Comparison of ENCODE assay signal across 8 cellular contexts in the genomic region with DNA sequence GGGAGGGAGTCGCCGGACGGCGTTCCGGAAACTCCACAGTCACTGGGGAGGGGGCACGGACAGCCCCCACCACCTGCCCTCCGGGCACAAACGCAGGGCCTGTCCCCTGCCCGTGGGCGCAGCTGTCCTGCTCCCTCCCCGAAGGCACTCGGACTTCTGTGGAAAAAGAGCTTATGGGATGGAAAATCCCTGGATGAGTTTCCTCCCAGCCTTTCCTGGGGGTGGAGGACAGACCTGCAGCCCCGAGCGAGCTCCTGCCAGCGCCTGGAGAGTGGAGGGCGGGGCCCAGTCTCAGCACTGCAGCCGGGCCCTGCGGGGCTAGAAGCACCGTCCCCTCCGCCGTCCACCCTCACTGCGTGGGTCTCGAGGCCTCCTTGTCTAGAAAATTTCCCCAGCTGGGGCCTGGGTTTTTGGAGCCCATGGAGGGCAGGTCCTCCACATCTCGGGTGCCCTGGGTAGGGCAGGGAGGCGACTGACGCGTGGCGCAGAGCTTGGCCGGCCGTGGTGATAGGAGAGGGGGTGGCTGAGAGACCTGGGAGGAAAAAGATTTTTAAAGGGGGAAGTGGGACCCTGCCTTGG. TPM values are rescaled to one million over a fixed set of nuclear protein-coding genes. Genes with fewer than 3 reads are reported as not detected.
DNase-seq lines count a peak whose midpoint lies in the region; ATAC-seq and TF ChIP-seq lines count a peak whose summit lies in the region.

No MANE protein-coding gene starts in this region.

- H3K27ac Mint-ChIP-seq in activated T-helper 1 cell treated with anti-CD3 and anti-CD28 coated beads, Interleukin-12 subunit alpha, Interleukin-12 subunit beta, Interleukin-2, Interleukin-4 antibody, amounts not matched to agents 30 ng/mL and 10 ng/mL and 1 ng/mL, durations not matched to agents 14 hours and 24 hours and 36 hours: no peak overlapping the region

- peak; percentile 21 for DNase-seq in EL
- DNase-seq in activated T-helper 1 cell treated with anti-CD3 and anti-CD28 coated beads, Interleukin-12 subunit alpha, Interleukin-12 subunit beta, Interleukin-2, Interleukin-4 antibody, amounts not matched to agents 30 ng/mL and 10 ng/mL and 1 ng/mL, durations not matched to agents 14 hours and 24 hours and 36 hours (ENCODE audit: low spot score): no peak
- DNase-seq in iPS DF 6.9 (ENCODE audit: low read depth, low spot score): no peak
- peak; percentile 95 for DNase-seq in sigmoid colon
- DNase-seq in HCEC 1CT: no peak
- DNase-seq in activated CD4-positive, CD25-positive, alpha-beta regulatory T cell treated with anti-CD3 and anti-CD28 coated beads, Interleukin-2, amount 50 U/mL, for 72 hours: no peak

- H3K9me3 ChIP-seq in iPS DF 6.9 (ENCODE audit: control insufficient read depth, insufficient read depth, low read length): no peaks in the 10 kb centered on the region
- H3K9me3 ChIP-seq in sigmoid colon: no peaks in the 10 kb centered on the region

- WGBS in iPS DF 6.9 (ENCODE audit: insufficient coverage, insufficient read length): no CpG with 5 or more reads among the region's 30 CpGs
- 7 to 16% methylated on average over 30 of the region's 30 CpGs for WGBS in sigmoid colon, 2 donors

- H3K4me3 Mint-ChIP-seq in activated T-helper 1 cell treated with anti-CD3 and anti-CD28 coated beads, Interleukin-12 subunit alpha, Interleukin-12 subunit beta, Interleukin-2, Interleukin-4 antibody, amounts not matched to agents 30 ng/mL and 10 ng/mL and 1 ng/mL, durations not matched to agents 14 hours and 24 hours and 36 hours: peak overlapping the region; percentile 15

- TF ChIP-seq EP300 in sigmoid colon (IDR thresholded peaks at IDR 0.05): peak in 1 of 4 donors; percentile 35

- no peaks in the 10 kb centered on the region for H3K9me3 Mint-ChIP-seq in activated T-helper 1 cell treated with anti-CD3 and anti-CD28 coated beads, Interleukin-12 subunit alpha, Interleukin-12 subunit beta, Interleukin-2, Interleukin-4 antibody, amounts not matched to agents 30 ng/mL and 10 ng/mL and 1 ng/mL, durations not matched to agents 14 hours and 24 hours and 36 hours

- H3K36me3 Mint-ChIP-seq in activated T-helper 1 cell treated with anti-CD3 and anti-CD28 coated beads, Interleukin-12 subunit alpha, Interleukin-12 subunit beta, Interleukin-2, Interleukin-4 antibody, amounts not matched to agents 30 ng/mL and 10 ng/mL and 1 ng/mL, durations not matched to agents 14 hours and 24 hours and 36 hours (ENCODE audit: low read depth): no peaks in the 10 kb centered on the region

- no peak for ATAC-seq in HG03175 (IDR thresholded peaks at IDR 0.05; ENCODE audit: unreplicated experiment)
- ATAC-seq in GM21619 (IDR thresholded peaks at IDR 0.05; ENCODE audit: unreplicated experiment): no peak

- H3K27me3 Mint-ChIP-seq in activated T-helper 1 cell treated with anti-CD3 and anti-CD28 coated beads, Interleukin-12 subunit alpha, Interleukin-12 subunit beta, Interleukin-2, Interleukin-4 antibody, amounts not matched to agents 30 ng/mL and 10 ng/mL and 1 ng/mL, durations not matched to agents 14 hours and 24 hours and 36 hours (ENCODE audit: insufficient read depth): peaks cover 32% of the 10 kb centered on the region

- H3K36me3 ChIP-seq in iPS DF 6.9 (ENCODE audit: control insufficient read depth, insufficient read depth, low read length) (no peaks in the 10 kb centered on the region), sigmoid colon (no peaks in the 10 kb centered on the region)

- peaks cover 7% of the 10 kb centered on the region for H3K4me1 Mint-ChIP-seq in activated T-helper 1 cell treated with anti-CD3 and anti-CD28 coated beads, Interleukin-12 subunit alpha, Interleukin-12 subunit beta, Interleukin-2, Interleukin-4 antibody, amounts not matched to agents 30 ng/mL and 10 ng/mL and 1 ng/mL, durations not matched to agents 14 hours and 24 hours and 36 hours (ENCODE audit: low read depth)

- TF ChIP-seq POLR2A in sigmoid colon (IDR thresholded peaks at IDR 0.05): peak; percentile 78 to 79

- peak in 1 of 4 experiments; percentile 50 for TF ChIP-seq CTCF in sigmoid colon (IDR thresholded peaks at IDR 0.05)

- H3K27me3 ChIP-seq in iPS DF 6.9 (ENCODE audit: control insufficient read depth, insufficient read depth, low read length): no peaks in the 10 kb centered on the region
- no peaks in the 10 kb centered on the region for H3K27me3 ChIP-seq in sigmoid colon

- H3K27ac ChIP-seq in iPS DF 6.9 (ENCODE audit: low read length) (no peak overlapping the region), sigmoid colon (peak overlapping the region; percentile 90 to 98 (median 98))

- H3K4me1 ChIP-seq in iPS DF 6.9 (ENCODE audit: control insufficient read depth, insufficient read depth, low read length) (peaks cover 8% of the 10 kb centered on the region), sigmoid colon (peaks cover 0 to 89% (median 87%) of the 10 kb centered on the region in 4 donors)

- intact Hi-C loops in activated T-helper 1 cell treated with anti-CD3 and anti-CD28 coated beads, Interleukin-12 subunit alpha, Interleukin-12 subunit beta, Interleukin-2, Interleukin-4 antibody, amounts not matched to agents 30 ng/mL and 10 ng/mL and 1 ng/mL, durations not matched to agents 14 hours and 24 hours and 36 hours (cut with micrococcal nuclease): loop anchor here (10.0 kb wide), 1 partner anchor 350 kb away; a partner anchor contains a TSS
- intact Hi-C loops in sigmoid colon (cut with DNase I): no loop called here

- H3K4me3 ChIP-seq in iPS DF 6.9 (ENCODE audit: low read length) (peak overlapping the region; percentile 29; the same call in 1 of the 2 replicates), sigmoid colon (peak overlapping the region; percentile 39 to 59 (median 47))

RNA-seq across cellular contexts. Expression of a gene that starts 6.5 kb away (rescaled TPM):
- 0.42 and 0.62 TPM in 2 replicates for total RNA-seq in activated T-helper 1 cell treated with anti-CD3 and anti-CD28 coated beads, Interleukin-12 subunit alpha, Interleukin-12 subunit beta, Interleukin-2, Interleukin-4 antibody, amounts not matched to agents 30 ng/mL and 10 ng/mL and 1 ng/mL, durations not matched to agents 14 hours and 24 hours and 36 hours
- total RNA-seq in sigmoid colon: 1,000 to 10,000 TPM in 2 of 4 donors, 100 to 1,000 TPM in 2; 622 to 1,755 (median 1,184) TPM
- polyA plus RNA-seq in sigmoid colon: 100 to 1,000 TPM in 1 of 3 donors, 10 to 100 TPM in 2; 14.3 to 131 (median 28.2) TPM

Comparison
In these comparisons a context has a peak if more than half of its experiments do, and no peak if none do; other contexts are left out.
1. DNase-seq: peak in EL (single experiment) and sigmoid colon (single experiment); none in activated T-helper 1 cell treated with anti-CD3 and anti-CD28 coated beads, Interleukin-12 subunit alpha, Interleukin-12 subunit beta, Interleukin-2, Interleukin-4 antibody, amounts not matched to agents 30 ng/mL and 10 ng/mL and 1 ng/mL, durations not matched to agents 14 hours and 24 hours and 36 hours (single experiment), iPS DF 6.9 (single experiment), HCEC 1CT (single experiment) and activated CD4-positive, CD25-positive, alpha-beta regulatory T cell treated with anti-CD3 and anti-CD28 coated beads, Interleukin-2, amount 50 U/mL, for 72 hours (single experiment).
2. RNA of a gene that starts 6.5 kb away (total RNA-seq): 622 to 1,755 TPM in sigmoid colon; 0.42 to 0.62 TPM in activated T-helper 1 cell treated with anti-CD3 and anti-CD28 coated beads, Interleukin-12 subunit alpha, Interleukin-12 subunit beta, Interleukin-2, Interleukin-4 antibody, amounts not matched to agents 30 ng/mL and 10 ng/mL and 1 ng/mL, durations not matched to agents 14 hours and 24 hours and 36 hours; every median in the first group is over 100 times any median in the second.